In genomic region chr3:58531956-58532355, GRCh38 we compare ENCODE assay signal across 10 cellular contexts. TPM values are rescaled to one million over a fixed set of nuclear protein-coding genes. Genes with fewer than 3 reads are reported as not detected.
DNase-seq lines count a peak whose midpoint lies in the region; ATAC-seq and TF ChIP-seq lines count a peak whose summit lies in the region.
"Had no signal": no experiment of that assay in that cellular context is flagged by ENCODE, and none has a peak within 500 bp of the region (broad histone marks: within the 10 kb centered on the region; RNA-seq: fewer than 3 reads in every experiment).

No MANE protein-coding gene starts in this region.

- TF ChIP-seq CTCF in AG09319 (IDR thresholded peaks at IDR 0.05; ENCODE audit: low read depth, low read length) (peak; percentile 14), choroid plexus epithelial cell (conservative IDR thresholded peaks at IDR 0.05; ENCODE audit: low read depth, low read length) (peak; percentile 35), esophagus squamous epithelium (IDR thresholded peaks at IDR 0.05) (peak in 1 of 6 experiments; percentile 17)

- peaks cover 19 to 63% (median 32%) of the 10 kb centered on the region in 3 donors for H3K4me1 ChIP-seq in esophagus squamous epithelium

- no peak overlapping the region for H3K27ac ChIP-seq in esophagus squamous epithelium

- 76 to 88% methylated on average over 2 of the region's 2 CpGs for WGBS in esophagus squamous epithelium, 2 donors

- intact Hi-C loops in esophagus squamous epithelium (cut with DNase I) = loop anchor here (5.0 kb wide), 2 partner anchors 40 to 215 kb away; partner anchors contain the start of gene KCTD6

- no peaks in the 10 kb centered on the region for H3K9me3 ChIP-seq in esophagus squamous epithelium

- TF ChIP-seq POLR2A in esophagus squamous epithelium (IDR thresholded peaks at IDR 0.05) = no peak

- H3K27me3 ChIP-seq in esophagus squamous epithelium = no peaks in the 10 kb centered on the region

- no peak overlapping the region for H3K4me3 ChIP-seq in choroid plexus epithelial cell (ENCODE audit: low read depth, low read length)
- H3K4me3 ChIP-seq in esophagus squamous epithelium = no peak overlapping the region

- peaks cover 0 to 39% (median 5%) of the 10 kb centered on the region in 3 donors for H3K36me3 ChIP-seq in esophagus squamous epithelium

- DNase-seq in AG09319 (ENCODE audit: extremely low read depth, low read depth) (no peak), EL (peak; percentile 33), NAMALWA (ENCODE audit: low spot score) (peak; percentile 29), choroid plexus epithelial cell (ENCODE audit: low read depth) (no peak), COLO668 (lab: John Stamatoyannopoulos, UW; ENCODE audit: unreplicated experiment) (no peak), T-helper 9 cell (no peak), esophagus squamous epithelium (lab: John Stamatoyannopoulos, UW) (no peak)
- DNase-seq: activated CD4-positive, alpha-beta T cell treated with anti-CD3 and anti-CD28 coated beads, Interleukin-2, amount 50 U/mL, for 48 hours; activated naive CD4-positive, alpha-beta T cell treated with anti-CD3 and anti-CD28 coated beads, Interleukin-2, amount 50 U/mL, for 16 hours had no signal

- no peak for ATAC-seq in GM18502 (IDR thresholded peaks at IDR 0.05; ENCODE audit: poor library complexity, unreplicated experiment)

RNA-seq across cellular contexts. Expression of gene ACOX2, which starts 5.0 kb away (rescaled TPM):
- 10 to 100 TPM in 2 of 4 donors, 1 to 10 TPM in 2; 5.3 to 14.1 (median 10.0) TPM for total RNA-seq in esophagus squamous epithelium

RNA-seq across cellular contexts. Expression of gene KCTD6, which starts 40.1 kb away (rescaled TPM):
- total RNA-seq in esophagus squamous epithelium = 10 to 100 TPM in 3 of 4 donors, 1 to 10 TPM in 1; 8.3 to 24.6 (median 16.2) TPM

RNA-seq across cellular contexts. Expression of gene FAM107A, which starts 45.2 kb away (rescaled TPM):
- 10 to 100 TPM in 2 of 4 donors, 1 to 10 TPM in 2; 3.9 to 78.6 (median 10.8) TPM for total RNA-seq in esophagus squamous epithelium

Comparison
In these comparisons a context has a peak if more than half of its experiments do, and no peak if none do; other contexts are left out.
1. DNase-seq: peak in EL (single experiment) and NAMALWA (single experiment); none in AG09319 (single experiment), choroid plexus epithelial cell (single experiment), COLO668 (single experiment), T-helper 9 cell (single experiment) and esophagus squamous epithelium (single experiment).